8 cellular contexts compared by ENCODE assay signal in genomic region chr19:12676384-12676792, GRCh38. TPM values are rescaled to one million over a fixed set of nuclear protein-coding genes. Genes with fewer than 3 reads are reported as not detected.
DNase-seq lines count a peak whose midpoint lies in the region; ATAC-seq and TF ChIP-seq lines count a peak whose summit lies in the region.

No MANE protein-coding gene starts in this region.

- H3K27ac Mint-ChIP-seq in memory B cell = peak overlapping the region; percentile 74

- in situ Hi-C loops in HAP-1 (cut with MboI; ENCODE audit: low sequenced_read_pairs) = no loop called here

- peak; percentile 94 for TF ChIP-seq CTCF in BE2C (IDR thresholded peaks at IDR 0.05; ENCODE audit: low read depth, low read length)

- H3K9me3 Mint-ChIP-seq in memory B cell = no peaks in the 10 kb centered on the region

- DNase-seq in BE2C (peak; percentile 92), HAP-1 (ENCODE audit: low spot score in 2 of 2) (peak; percentile 60 to 96), NCI-H774 (lab: John Stamatoyannopoulos, UW) (peak; percentile 66), dermis microvascular lymphatic vessel endothelial cell (ENCODE audit: low read depth in 2 of 2) (peak; percentile 55 to 70), memory B cell (ENCODE audit: low spot score in 2 of 2) (peak; percentile 80 to 81)
- DNase-seq in activated CD4-positive, alpha-beta T cell treated with anti-CD3 and anti-CD28 coated beads, Interleukin-2, amount 50 U/mL, for 4 hours = peak; percentile 85
- peak; percentile 83 to 87 for DNase-seq in stimulated activated CD8-positive, alpha-beta memory T cell treated with anti-CD3 and anti-CD28 coated beads, Interleukin-2, amount 100 ng/mL, for 48 hours (ENCODE audit: low read depth in 2 of 2)

- H3K4me1 ChIP-seq in BE2C (no peaks in the 10 kb centered on the region), HAP-1 (no peaks in the 10 kb centered on the region)

- H3K4me3 Mint-ChIP-seq in memory B cell = no peak overlapping the region

- H3K27me3 ChIP-seq in BE2C (no peaks in the 10 kb centered on the region), HAP-1 (ENCODE audit: low read depth) (no peaks in the 10 kb centered on the region)

- H3K36me3 ChIP-seq in BE2C = peaks cover 69% of the 10 kb centered on the region
- H3K36me3 ChIP-seq in HAP-1 (replicated peaks) = peaks cover 76% of the 10 kb centered on the region

- no peaks in the 10 kb centered on the region for H3K27me3 Mint-ChIP-seq in memory B cell

- peak; percentile 41 for ATAC-seq in memory B cell (ENCODE audit: low read depth)
- no peak for ATAC-seq in GM21576 (IDR thresholded peaks at IDR 0.05; ENCODE audit: unreplicated experiment)

- H3K9me3 ChIP-seq in BE2C (no peaks in the 10 kb centered on the region), HAP-1 (no peaks in the 10 kb centered on the region)

- H3K4me3 ChIP-seq in BE2C (ENCODE audit: low read depth, low read length) (no peak overlapping the region), HAP-1 (no peak overlapping the region)

- H3K4me1 Mint-ChIP-seq in memory B cell = peaks cover 20% of the 10 kb centered on the region

- peaks cover 28% of the 10 kb centered on the region for H3K36me3 Mint-ChIP-seq in memory B cell

RNA-seq across cellular contexts. Expression of gene DHPS, which starts 5.3 kb away (rescaled TPM):
- polyA plus RNA-seq in BE2C (2012; ENCODE audit: insufficient read depth, insufficient read length, low read depth) = 397 TPM
- total RNA-seq in dermis microvascular lymphatic vessel endothelial cell = 46.1 and 53.2 TPM in 2 replicates

RNA-seq across cellular contexts. Expression of gene WDR83, which starts 9.8 kb away (rescaled TPM):
- 115 TPM for polyA plus RNA-seq in BE2C (2012; ENCODE audit: insufficient read depth, insufficient read length, low read depth)
- 5.8 and 6.7 TPM in 2 replicates for total RNA-seq in dermis microvascular lymphatic vessel endothelial cell

RNA-seq across cellular contexts. Expression of gene MAN2B1, which starts 9.8 kb away (rescaled TPM):
- 13.6 TPM for polyA plus RNA-seq in BE2C (2012; ENCODE audit: insufficient read depth, insufficient read length, low read depth)
- total RNA-seq in dermis microvascular lymphatic vessel endothelial cell = 35.4 and 68.9 TPM in 2 replicates

RNA-seq across cellular contexts. Expression of gene GNG14, which starts 11.4 kb away (rescaled TPM):
- polyA plus RNA-seq in BE2C (2012; ENCODE audit: insufficient read depth, insufficient read length, low read depth) = not detected
- total RNA-seq in dermis microvascular lymphatic vessel endothelial cell = not detected in 2 replicates

RNA-seq across cellular contexts. Expression of gene FBXW9, which starts 20.0 kb away (rescaled TPM):
- 15.0 TPM for polyA plus RNA-seq in BE2C (2012; ENCODE audit: insufficient read depth, insufficient read length, low read depth)
- total RNA-seq in dermis microvascular lymphatic vessel endothelial cell = 6.2 and 9.0 TPM in 2 replicates
